In the genomic region with DNA sequence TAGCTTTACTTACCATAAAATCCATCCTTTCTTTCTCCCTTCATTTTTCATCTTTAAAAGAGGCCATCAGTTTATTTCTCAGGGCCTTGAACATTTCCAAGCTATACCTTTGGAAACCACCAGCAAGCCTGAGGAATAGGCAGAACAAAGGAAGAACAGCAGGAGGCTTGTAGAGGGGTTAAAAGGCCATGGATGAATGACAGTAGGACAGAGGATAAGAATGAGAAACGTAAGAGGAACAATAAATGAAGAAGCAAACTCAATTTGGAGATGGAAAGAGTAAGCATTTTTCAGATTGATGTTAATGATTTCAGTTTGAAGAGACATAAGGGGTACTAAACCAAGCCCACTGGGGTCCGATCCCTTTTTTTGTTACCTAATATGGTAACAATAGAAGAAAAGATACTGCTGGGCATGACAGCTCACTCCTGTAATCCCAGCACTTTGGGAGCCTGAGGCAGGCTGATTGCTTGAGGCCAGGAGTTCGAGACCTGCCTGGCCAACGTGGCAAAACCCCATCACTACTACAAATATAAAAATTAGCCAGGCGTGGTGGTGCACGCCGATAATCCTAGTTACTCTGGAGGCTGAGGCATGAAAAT, we compare ENCODE assay signal across 21 cellular contexts.
"Had no signal": no experiment of that assay in that cellular context is flagged by ENCODE, and none has a peak within 500 bp of the region (broad histone marks: within the 10 kb centered on the region; RNA-seq: fewer than 3 reads in every experiment).

No MANE protein-coding gene starts in this region.

- H3K4me3 ChIP-seq: heart right ventricle, thoracic aorta, upper lobe of left lung had no signal

- H3K9me3 ChIP-seq: heart right ventricle, thoracic aorta, upper lobe of left lung had no signal

- H3K36me3 ChIP-seq: heart right ventricle, thoracic aorta, upper lobe of left lung had no signal

- H3K36me3 Mint-ChIP-seq: activated naive CD4-positive, alpha-beta T cell treated with anti-CD3 and anti-CD28 coated beads, Interleukin-2, amount 10 ng/mL, durations not matched to agents 7 days and 5 days had no signal

- ATAC-seq: activated CD4-positive, CD25-positive, alpha-beta regulatory T cell treated with anti-CD3 and anti-CD28 coated beads, Interleukin-2, amount 50 U/mL, for 24 hours; heart right ventricle; left ventricle myocardium superior had no signal

- DNase-seq: activated CD4-positive, alpha-beta memory T cell treated with anti-CD3 and anti-CD28 coated beads, Interleukin-2, amount 10 ng/mL, durations not matched to agents 7 days and 5 days; activated CD4-positive, alpha-beta T cell treated with anti-CD3 and anti-CD28 coated beads, Interleukin-2, amount 10 ng/mL, durations not matched to agents 24 days and 14 days; activated effector memory CD4-positive, alpha-beta T cell treated with anti-CD3 and anti-CD28 coated beads, Interleukin-2, amount 50 U/mL, for 16 hours; activated naive CD4-positive, alpha-beta T cell treated with anti-CD3 and anti-CD28 coated beads, Interleukin-2, amount 10 ng/mL, durations not matched to agents 7 days and 5 days; activated T-cell treated with anti-CD3 and anti-CD28 coated beads for 4 hours; amygdala; cerebellar nuclear complex; cortex of kidney; effector CD4-positive, alpha-beta T cell; erythroblast; foreskin fibroblast; heart right ventricle; left ventricle myocardium superior; mammary epithelial cell; midbrain; stimulated activated CD4-positive, alpha-beta T cell treated with anti-CD3 and anti-CD28 coated beads, Interleukin-4, amount 100 ng/mL, for 24 hours; stimulated activated naive CD4-positive, alpha-beta T cell treated with Interleukin-2 at 50 U/mL for 16 hours; upper lobe of left lung had no signal

- H3K4me1 ChIP-seq: upper lobe of left lung had no signal

- H3K9me3 Mint-ChIP-seq: activated CD4-positive, alpha-beta memory T cell treated with anti-CD3 and anti-CD28 coated beads, Interleukin-2, amount 10 ng/mL, durations not matched to agents 7 days and 5 days; activated CD4-positive, alpha-beta T cell treated with anti-CD3 and anti-CD28 coated beads, Interleukin-2, amount 10 ng/mL, durations not matched to agents 24 days and 14 days; activated naive CD4-positive, alpha-beta T cell treated with anti-CD3 and anti-CD28 coated beads, Interleukin-2, amount 10 ng/mL, durations not matched to agents 7 days and 5 days; nephron had no signal

- H3K27me3 ChIP-seq: upper lobe of left lung had no signal

- H3K4me3 Mint-ChIP-seq: activated CD4-positive, alpha-beta memory T cell treated with anti-CD3 and anti-CD28 coated beads, Interleukin-2, amount 10 ng/mL, durations not matched to agents 7 days and 5 days; activated CD4-positive, alpha-beta T cell treated with anti-CD3 and anti-CD28 coated beads, Interleukin-2, amount 10 ng/mL, durations not matched to agents 24 days and 14 days; activated naive CD4-positive, alpha-beta T cell treated with anti-CD3 and anti-CD28 coated beads, Interleukin-2, amount 10 ng/mL, durations not matched to agents 7 days and 5 days; nephron had no signal

- H3K27ac Mint-ChIP-seq: activated CD4-positive, alpha-beta memory T cell treated with anti-CD3 and anti-CD28 coated beads, Interleukin-2, amount 10 ng/mL, durations not matched to agents 7 days and 5 days; activated CD4-positive, alpha-beta T cell treated with anti-CD3 and anti-CD28 coated beads, Interleukin-2, amount 10 ng/mL, durations not matched to agents 24 days and 14 days; activated naive CD4-positive, alpha-beta T cell treated with anti-CD3 and anti-CD28 coated beads, Interleukin-2, amount 10 ng/mL, durations not matched to agents 7 days and 5 days; nephron had no signal

- H3K4me1 Mint-ChIP-seq: activated CD4-positive, alpha-beta T cell treated with anti-CD3 and anti-CD28 coated beads, Interleukin-2, amount 10 ng/mL, durations not matched to agents 24 days and 14 days; activated naive CD4-positive, alpha-beta T cell treated with anti-CD3 and anti-CD28 coated beads, Interleukin-2, amount 10 ng/mL, durations not matched to agents 7 days and 5 days; nephron had no signal

- H3K27ac ChIP-seq: heart right ventricle, thoracic aorta, upper lobe of left lung had no signal
